In the genomic region with DNA sequence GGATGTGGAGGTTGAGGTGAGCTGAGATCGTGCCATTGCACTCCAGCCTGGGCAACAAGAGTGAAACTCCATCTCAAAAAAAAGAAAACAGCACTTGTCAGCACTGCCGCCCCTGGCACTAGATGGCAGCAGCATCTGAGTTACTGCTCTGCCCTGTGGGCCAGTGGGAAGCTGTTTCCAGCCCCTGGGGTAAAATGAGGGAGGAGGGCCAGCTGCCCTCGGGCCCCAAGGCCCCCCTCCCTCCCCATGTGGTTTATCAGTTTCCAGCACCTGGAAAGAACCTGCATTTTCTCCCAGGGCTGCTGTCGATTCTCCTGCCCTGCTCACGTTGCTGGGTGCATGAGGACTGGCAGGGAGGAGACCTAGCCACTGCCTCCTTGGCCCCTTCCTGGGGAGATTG, we compare ENCODE assay signal across 8 cellular contexts. TPM values are rescaled to one million over a fixed set of nuclear protein-coding genes. Genes with fewer than 3 reads are reported as not detected.
A peak's percentile ranks its signal among the peaks of the same experiment; 100 is the strongest.
DNase-seq lines count a peak whose midpoint lies in the region; ATAC-seq and TF ChIP-seq lines count a peak whose summit lies in the region.

No MANE protein-coding gene starts in this region.

- DNase-seq in COLO668 (lab: John Stamatoyannopoulos, UW; ENCODE audit: unreplicated experiment) (peak; percentile 48), HPDE6-E6E7 (ENCODE audit: extremely low spot score) (peak; percentile 53), iPS-NIHi11 (ENCODE audit: low spot score) (peak; percentile 73), HEK293T (ENCODE audit: extremely low spot score) (no peak), NCI-H2227 treated with DMSO at 0.1 percent for 48 hours (lab: John Stamatoyannopoulos, UW) (no peak)
- peak; percentile 55 for DNase-seq in activated CD4-positive, alpha-beta memory T cell treated with anti-CD3 and anti-CD28 coated beads for 36 hours

- no peak overlapping the region for H3K27ac Mint-ChIP-seq in activated CD4-positive, alpha-beta memory T cell treated with anti-CD3 and anti-CD28 coated beads for 36 hours

- no peaks in the 10 kb centered on the region for H3K27me3 Mint-ChIP-seq in activated CD4-positive, alpha-beta memory T cell treated with anti-CD3 and anti-CD28 coated beads for 36 hours

- intact Hi-C loops in activated CD4-positive, alpha-beta memory T cell treated with anti-CD3 and anti-CD28 coated beads for 36 hours (cut with micrococcal nuclease): no loop called here

- H3K4me3 Mint-ChIP-seq in activated CD4-positive, alpha-beta memory T cell treated with anti-CD3 and anti-CD28 coated beads for 36 hours: no peak overlapping the region

- POLR2A ChIA-PET in activated CD4-positive, alpha-beta memory T cell treated with anti-CD3 and anti-CD28 coated beads for 36 hours (lab: Charles Lee): no interaction called here
- POLR2A ChIA-PET in HEK293T (lab: Yijun Ruan, JAX): no interaction called here

- ATAC-seq in GM18873 (IDR thresholded peaks at IDR 0.05; ENCODE audit: low FRiP score, unreplicated experiment): no peak
- no peak for ATAC-seq in GM18868 (IDR thresholded peaks at IDR 0.05; ENCODE audit: unreplicated experiment)

- H3K4me1 Mint-ChIP-seq in activated CD4-positive, alpha-beta memory T cell treated with anti-CD3 and anti-CD28 coated beads for 36 hours (ENCODE audit: low read depth): peaks cover 7% of the 10 kb centered on the region

- peaks cover 36% of the 10 kb centered on the region for H3K36me3 Mint-ChIP-seq in activated CD4-positive, alpha-beta memory T cell treated with anti-CD3 and anti-CD28 coated beads for 36 hours

- H3K9me3 Mint-ChIP-seq in activated CD4-positive, alpha-beta memory T cell treated with anti-CD3 and anti-CD28 coated beads for 36 hours: no peaks in the 10 kb centered on the region

- CTCF ChIA-PET in activated CD4-positive, alpha-beta memory T cell treated with anti-CD3 and anti-CD28 coated beads for 36 hours (lab: Charles Lee): interaction anchor here (0.7 to 1.7 kb wide), 5 partner anchors 27 to 118 kb away, joined by 3 to 8 read pairs (median 3); no protein-coding TSS in a partner anchor
- CTCF ChIA-PET in HEK293T (lab: Yijun Ruan, JAX): interaction anchor here (0.6 to 1.0 kb wide), 2 partner anchors 9 to 27 kb away, joined by 3 to 4 read pairs; no protein-coding TSS in a partner anchor

TF ChIP-seq in HEK293T, 16 proteins besides CTCF, POLR2A, EP300 and RAD21:
- TF ChIP-seq SP1 (IDR thresholded peaks at IDR 0.05) (no peak), TARDBP (IDR thresholded peaks at IDR 0.05) (no peak), HDGF (IDR thresholded peaks at IDR 0.05; ENCODE audit: borderline replicate concordance) (no peak), SUZ12 (IDR thresholded peaks at IDR 0.05) (no peak), NFRKB (IDR thresholded peaks at IDR 0.05) (no peak)

RNA-seq across cellular contexts. Expression of a gene that starts 13.2 kb away (rescaled TPM):
- total RNA-seq in activated CD4-positive, alpha-beta memory T cell treated with anti-CD3 and anti-CD28 coated beads for 36 hours: 1 to 10 TPM in 1 of 2 experiments, under 1 TPM in 1; 0.88 to 1.0 TPM

RNA-seq across cellular contexts. Expression of a gene that starts 17.8 kb away (rescaled TPM):
- total RNA-seq in activated CD4-positive, alpha-beta memory T cell treated with anti-CD3 and anti-CD28 coated beads for 36 hours: 10 to 100 TPM; 80.3 to 81.2 TPM

Comparison
In these comparisons a context has a peak if more than half of its experiments do, and no peak if none do; other contexts are left out.
1. DNase-seq: peak in COLO668 (single experiment), HPDE6-E6E7 (single experiment), activated CD4-positive, alpha-beta memory T cell treated with anti-CD3 and anti-CD28 coated beads for 36 hours (single experiment) and iPS-NIHi11 (single experiment); none in HEK293T (single experiment) and NCI-H2227 treated with DMSO at 0.1 percent for 48 hours (single experiment).